ENCODE assay signal across 1 cellular context in genomic region chr9:136848393-136849037, GRCh38.
TF ChIP-seq lines count a peak whose summit lies in the region.

No MANE protein-coding gene starts in this region.

TF ChIP-seq in HepG2, 621 proteins besides CTCF, POLR2A, EP300 and RAD21 (continued from another document and continues in another):
- TF ChIP-seq ZNF142 (CRISPR knock-in tag; IDR thresholded peaks at IDR 0.05) (no peak), RCOR2 (CRISPR knock-in tag; IDR thresholded peaks at IDR 0.05) (no peak), ZNF564 (CRISPR knock-in tag; IDR thresholded peaks at IDR 0.05) (0 out of 2 replicates have a peak, but pooled peaks have one; percentile 18), ZNF333 (CRISPR knock-in tag; IDR thresholded peaks at IDR 0.05; ENCODE audit: borderline replicate concordance) (no peak), MNT (IDR thresholded peaks at IDR 0.05) (no peak), MAFK (conservative IDR thresholded peaks at IDR 0.05 in 1 of 2, IDR thresholded peaks at IDR 0.05 in 1 of 2; ENCODE audit: low read length in 2 of 2) (no peak), ZGPAT (CRISPR knock-in tag; IDR thresholded peaks at IDR 0.05) (no peak), KLF6 (CRISPR knock-in tag; IDR thresholded peaks at IDR 0.05) (0 out of 2 replicates have a peak, but pooled peaks have one; percentile 68), ZMYM2 (CRISPR knock-in tag; IDR thresholded peaks at IDR 0.05) (no peak), ZSCAN30 (CRISPR knock-in tag; IDR thresholded peaks at IDR 0.05) (no peak), ZNF790 (CRISPR knock-in tag; IDR thresholded peaks at IDR 0.05; ENCODE audit: borderline replicate concordance) (peak; percentile 10; the same call in 1 of the 2 replicates), ATF4 (CRISPR knock-in tag; IDR thresholded peaks at IDR 0.05) (no peak), FIP1L1 (IDR thresholded peaks at IDR 0.05; ENCODE audit: borderline replicate concordance, insufficient read depth, low read depth, low read length) (no peak), RFXAP (CRISPR knock-in tag; IDR thresholded peaks at IDR 0.05; ENCODE audit: borderline replicate concordance) (no peak), SIX1 (CRISPR knock-in tag; IDR thresholded peaks at IDR 0.05; ENCODE audit: borderline replicate concordance) (no peak), ZBTB49 (CRISPR knock-in tag; IDR thresholded peaks at IDR 0.05; ENCODE audit: borderline replicate concordance) (no peak), RBM22 (optimal IDR thresholded peaks at IDR 0.05; ENCODE audit: low read length) (no peak), ISL2 (CRISPR knock-in tag; IDR thresholded peaks at IDR 0.05) (no peak), KDM2A (CRISPR knock-in tag; IDR thresholded peaks at IDR 0.05; ENCODE audit: borderline replicate concordance, low read depth) (peak; percentile 19; the same call in 1 of the 2 replicates), NR2F2 (IDR thresholded peaks at IDR 0.05; ENCODE audit: borderline replicate concordance, low read depth) (no peak), ZNF629 (CRISPR knock-in tag; conservative IDR thresholded peaks at IDR 0.05) (no peak), CBX5 (CRISPR knock-in tag; IDR thresholded peaks at IDR 0.05; ENCODE audit: borderline replicate concordance) (no peak), ZBTB33 (CRISPR knock-in tag; IDR thresholded peaks at IDR 0.05) (no peak), PATZ1 (CRISPR knock-in tag; IDR thresholded peaks at IDR 0.05) (no peak; the same call in 1 of the 2 replicates), SMARCC2 (IDR thresholded peaks at IDR 0.05) (no peak), TFAP4 (IDR thresholded peaks at IDR 0.05; ENCODE audit: borderline replicate concordance, low read depth) (no peak), PAWR (CRISPR knock-in tag; IDR thresholded peaks at IDR 0.05; ENCODE audit: borderline replicate concordance) (no peak), ZNF776 (CRISPR knock-in tag; IDR thresholded peaks at IDR 0.05) (no peak; the same call in 1 of the 2 replicates), CCDC6 (CRISPR knock-in tag; IDR thresholded peaks at IDR 0.05) (peak; percentile 38; the same call in 1 of the 2 replicates), PRMT3 (CRISPR knock-in tag; IDR thresholded peaks at IDR 0.05; ENCODE audit: borderline replicate concordance, low read depth) (0 out of 2 replicates have a peak, but pooled peaks have one; percentile 61), HNF1A (IDR thresholded peaks at IDR 0.05; ENCODE audit: low read depth) (no peak), HNF1A (CRISPR knock-in tag; IDR thresholded peaks at IDR 0.05; ENCODE audit: borderline replicate concordance) (no peak; the same call in 1 of the 2 replicates), MAFF (IDR thresholded peaks at IDR 0.05; ENCODE audit: low read depth, low read length) (no peak), ZNF34 (CRISPR knock-in tag; IDR thresholded peaks at IDR 0.05; ENCODE audit: borderline replicate concordance) (no peak), BCL6 (CRISPR knock-in tag; IDR thresholded peaks at IDR 0.05) (no peak), NAIF1 (CRISPR knock-in tag; IDR thresholded peaks at IDR 0.05; ENCODE audit: borderline replicate concordance) (no peak), NFKBIZ (CRISPR knock-in tag; IDR thresholded peaks at IDR 0.05) (no peak)
